19 cellular contexts compared by ENCODE assay signal in genomic region chr5:141772281-141772680, GRCh38.
DNase-seq lines count a peak whose midpoint lies in the region; ATAC-seq, FAIRE-seq and TF ChIP-seq lines count a peak whose summit lies in the region.
"Had no signal": no experiment of that assay in that cellular context is flagged by ENCODE, and none has a peak within 500 bp of the region (broad histone marks: within the 10 kb centered on the region; RNA-seq: fewer than 3 reads in every experiment).

No MANE protein-coding gene starts in this region.

- H2BK5ac ChIP-seq in H1 (ENCODE audit: low read depth, low read length) (no peak overlapping the region), trophoblast cell (ENCODE audit: low read depth, low read length, poor library complexity) (no peak overlapping the region)

- H2BK15ac ChIP-seq in H1 (ENCODE audit: low read length): peak overlapping the region; percentile 95; the same call in 1 of the 2 replicates

- WGBS in H1 (ENCODE audit: extremely low coverage in 1 of 2, insufficient coverage in 1 of 2, insufficient read length in 1 of 2, insufficient replicate concordance in 2 of 2, low coverage in 1 of 2, low lambda C conversion rate in 2 of 2, missing lambda C conversion rate in 1 of 2), 2 experiments: 83% methylated on average over 7 of the region's 9 CpGs; no CpG with 5 or more reads in 1 of the 2 experiments
- WGBS in trophoblast cell (ENCODE audit: extremely low coverage, insufficient coverage, insufficient read length): no CpG with 5 or more reads among the region's 9 CpGs

- POLR2A ChIA-PET in H1 (lab: Charles Lee; ENCODE audit: partially characterized antibody) (interaction anchor here (1.4 to 2.8 kb wide), 5 partner anchors 8 to 39 kb away, joined by 4 to 11 read pairs (median 5); no protein-coding TSS in a partner anchor), GM10248 (lab: Yijun Ruan, JAX) (no interaction called here)
- POLR2A ChIA-PET in activated CD8-positive, alpha-beta T cell treated with anti-CD3 and anti-CD28 coated beads, Interleukin-2, amount 10 ng/mL, durations not matched to agents 7 days and 5 days (lab: Charles Lee): no interaction called here

- H3K9ac ChIP-seq in H1 (replicated peaks in 1 of 4; ENCODE audit: extremely low read depth in 1 of 4, low read depth in 3 of 4, low read length in 3 of 4) (no peak overlapping the region), trophoblast cell (ENCODE audit: low read length) (no peak overlapping the region)

- H3K56ac ChIP-seq in H1 (replicated peaks; ENCODE audit: insufficient read length, low read depth, low read length): no peak overlapping the region

- H4K91ac ChIP-seq in H1 (replicated peaks; ENCODE audit: insufficient read length, low read length) (no peak overlapping the region), trophoblast cell (ENCODE audit: low read depth, low read length) (no peak overlapping the region)

- no peaks in the 10 kb centered on the region for H3K36me3 ChIP-seq in left ventricle myocardium inferior
- H3K36me3 ChIP-seq in H1 (ENCODE audit: control insufficient read depth in 2 of 4, insufficient read depth in 4 of 4, low read length in 3 of 4): no peaks in the 10 kb centered on the region
- no peaks in the 10 kb centered on the region for H3K36me3 ChIP-seq in trophoblast cell (ENCODE audit: control insufficient read depth in 1 of 2, insufficient read depth in 2 of 2, low read length in 2 of 2)
- H3K36me3 ChIP-seq: Peyer's patch had no signal

- TF ChIP-seq CTCF in left ventricle myocardium inferior (IDR thresholded peaks at IDR 0.05; ENCODE audit: borderline replicate concordance) (no peak), H1 (IDR thresholded peaks at IDR 0.05; ENCODE audit: control extremely low read depth in 1 of 3, insufficient read depth in 1 of 3, low read depth in 1 of 3, low read length in 3 of 3) (no peak), GM10248 (IDR thresholded peaks at IDR 0.05; ENCODE audit: control extremely low read depth, extremely low read depth, low read depth, missing control alignments) (no peak)

- ATAC-seq in Right ventricle myocardium superior (ENCODE audit: poor library complexity): peak; percentile 67
- peak; percentile 52 for ATAC-seq in left ventricle myocardium superior
- no peak for ATAC-seq in activated CD8-positive, alpha-beta T cell treated with anti-CD3 and anti-CD28 coated beads, Interleukin-2, amount 10 ng/mL, durations not matched to agents 7 days and 5 days

- H2AFZ ChIP-seq in H1 (ENCODE audit: low read length) (no peak overlapping the region), trophoblast cell (ENCODE audit: insufficient read depth, low read length, poor library complexity) (no peak overlapping the region)

- CTCF ChIA-PET in H1 (lab: Charles Lee; ENCODE audit: partially characterized antibody) (interaction anchor here (0.6 to 7.4 kb wide), 9 partner anchors 9 to 186 kb away, joined by 3 to 54 read pairs (median 4); partner anchors contain the start of gene PCDH12), GM10248 (lab: Yijun Ruan, JAX) (interaction anchor here (1.7 kb wide), 1 partner anchor 81 kb away, joined by 7 read pairs; no protein-coding TSS in a partner anchor)
- CTCF ChIA-PET in activated CD8-positive, alpha-beta T cell treated with anti-CD3 and anti-CD28 coated beads, Interleukin-2, amount 10 ng/mL, durations not matched to agents 7 days and 5 days (lab: Charles Lee): interaction anchor here (0.9 to 1.2 kb wide), 2 partner anchors 10 to 12 kb away, joined by 3 read pairs; no protein-coding TSS in a partner anchor

- H4K5ac ChIP-seq in H1 (ENCODE audit: insufficient read length, low read depth, low read length): no peak overlapping the region

- no peak for TF ChIP-seq RAD21 in H1 (IDR thresholded peaks at IDR 0.05 in 1 of 2, conservative IDR thresholded peaks at IDR 0.05 in 1 of 2; ENCODE audit: low read depth in 2 of 2, low read length in 2 of 2)

- H4K20me1 ChIP-seq in H1 (replicated peaks in 1 of 2; ENCODE audit: control insufficient read depth in 1 of 2, insufficient read depth in 2 of 2, low read length in 2 of 2): no peaks in the 10 kb centered on the region

- no peak overlapping the region for H4K12ac ChIP-seq in trophoblast cell (ENCODE audit: low read depth, low read length)

- H3K4me1 ChIP-seq in left ventricle myocardium inferior (peaks cover 19% of the 10 kb centered on the region), H1 (replicated peaks in 1 of 4; ENCODE audit: control insufficient read depth in 3 of 4, insufficient read depth in 4 of 4, low read length in 3 of 4) (peaks cover 0 to 7% (median 3%) of the 10 kb centered on the region in 4 experiments; a peak in 5 of 7 replicates), trophoblast cell (ENCODE audit: control insufficient read depth in 1 of 2, insufficient read depth in 2 of 2, low read length in 2 of 2) (no peaks in the 10 kb centered on the region)
- H3K4me1 ChIP-seq: Peyer's patch had no signal

- H3K4me3 ChIP-seq in left ventricle myocardium inferior: no peak overlapping the region
- no peak overlapping the region for H3K4me3 ChIP-seq in H1 (ENCODE audit: extremely low read depth in 1 of 4, insufficient read depth in 2 of 4, low read depth in 3 of 4, low read length in 4 of 4)
- no peak overlapping the region for H3K4me3 ChIP-seq in trophoblast cell (ENCODE audit: low read depth, low read length)
- H3K4me3 ChIP-seq: Peyer's patch had no signal

- no peaks in the 10 kb centered on the region for H3K4me1 Mint-ChIP-seq in activated CD8-positive, alpha-beta T cell treated with anti-CD3 and anti-CD28 coated beads, Interleukin-2, amount 10 ng/mL, durations not matched to agents 7 days and 5 days (ENCODE audit: low read depth)

- no peak overlapping the region for H3K27ac Mint-ChIP-seq in activated CD8-positive, alpha-beta T cell treated with anti-CD3 and anti-CD28 coated beads, Interleukin-2, amount 10 ng/mL, durations not matched to agents 7 days and 5 days
- H3K27ac Mint-ChIP-seq: HFFc6 had no signal

- no peak overlapping the region for H3K18ac ChIP-seq in H1 (ENCODE audit: extremely low read depth, low read length)
- H3K18ac ChIP-seq in trophoblast cell (ENCODE audit: low read length): no peak overlapping the region

- H3K14ac ChIP-seq in H1 (ENCODE audit: insufficient read length) (no peak overlapping the region), trophoblast cell (ENCODE audit: low read length) (no peak overlapping the region)

- DNase-seq in Right ventricle myocardium superior (no peak), left ventricle myocardium inferior (no peak), H1 (ENCODE audit: low read depth in 1 of 2, low spot score in 2 of 2) (no peak), left ventricle myocardium superior (no peak), OCI-M2 (lab: John Stamatoyannopoulos, UW; ENCODE audit: unreplicated experiment) (no peak), trophoblast cell (no peak), GM10248 (ENCODE audit: extremely low spot score) (no peak)
- DNase-seq in activated CD8-positive, alpha-beta T cell treated with anti-CD3 and anti-CD28 coated beads, Interleukin-2, amount 10 ng/mL, durations not matched to agents 7 days and 5 days: no peak
- DNase-seq: 8988T, DMS79, HFFc6, KG1, NCI-H1092 treated with DMSO at 0.1 percent for 48 hours, NCI-H1694 treated with DMSO at 0.1 percent for 48 hours, NCI-H446 treated with DMSO at 0.1 percent for 48 hours, NCI-H774, Peyer's patch, SHP77 treated with DMSO at 0.1 percent for 48 hours had no signal

- no peaks in the 10 kb centered on the region; the same call in 1 of the 2 replicates for H3K23me2 ChIP-seq in H1 (ENCODE audit: low read depth, low read length)

- H3K9me3 ChIP-seq in left ventricle myocardium inferior (replicated peaks) (no peaks in the 10 kb centered on the region), H1 (ENCODE audit: insufficient read depth in 2 of 2, low read depth in 1 of 2, low read length in 1 of 2) (no peaks in the 10 kb centered on the region), trophoblast cell (ENCODE audit: insufficient read depth, low read depth, low read length) (no peaks in the 10 kb centered on the region)
- H3K9me3 ChIP-seq: Peyer's patch had no signal

- FAIRE-seq in H1 (lab: Jason Lieb, UNC): no peak
- FAIRE-seq: G401.6 had no signal

- H3K23ac ChIP-seq in H1 (ENCODE audit: insufficient read length) (no peak overlapping the region), trophoblast cell (ENCODE audit: low read length) (no peak overlapping the region)

- no peak overlapping the region for H4K8ac ChIP-seq in H1 (ENCODE audit: extremely low read depth, insufficient read depth, low read length)
- no peak overlapping the region for H4K8ac ChIP-seq in trophoblast cell (ENCODE audit: low read depth, low read length)

- no peaks in the 10 kb centered on the region for H3K9me3 Mint-ChIP-seq in activated CD8-positive, alpha-beta T cell treated with anti-CD3 and anti-CD28 coated beads, Interleukin-2, amount 10 ng/mL, durations not matched to agents 7 days and 5 days (ENCODE audit: insufficient read depth)
- H3K9me3 Mint-ChIP-seq: HFFc6 had no signal

- no peaks in the 10 kb centered on the region for H3K36me3 Mint-ChIP-seq in activated CD8-positive, alpha-beta T cell treated with anti-CD3 and anti-CD28 coated beads, Interleukin-2, amount 10 ng/mL, durations not matched to agents 7 days and 5 days (ENCODE audit: low read depth)

- intact Hi-C loops in Right ventricle myocardium superior (cut with DNase I) (no loop called here), left ventricle myocardium inferior (cut with micrococcal nuclease) (no loop called here), left ventricle myocardium superior (cut with micrococcal nuclease) (no loop called here)

- H2BK20ac ChIP-seq in H1 (ENCODE audit: low read length): no peak overlapping the region

- TF ChIP-seq POLR2A in H1 (IDR thresholded peaks at IDR 0.05; ENCODE audit: control extremely low read depth in 1 of 2, low read depth in 2 of 2, low read length in 2 of 2): no peak

- no peak overlapping the region for H2BK12ac ChIP-seq in H1 (ENCODE audit: low read depth, low read length)
- H2BK12ac ChIP-seq in trophoblast cell (ENCODE audit: low read length): no peak overlapping the region

- no peak overlapping the region for H2AK5ac ChIP-seq in H1 (ENCODE audit: low read depth, low read length)
- no peak overlapping the region for H2AK5ac ChIP-seq in trophoblast cell (ENCODE audit: low read length)

- H3K4me3 Mint-ChIP-seq in activated CD8-positive, alpha-beta T cell treated with anti-CD3 and anti-CD28 coated beads, Interleukin-2, amount 10 ng/mL, durations not matched to agents 7 days and 5 days: no peak overlapping the region

- no peak for TF ChIP-seq EP300 in H1 (IDR thresholded peaks at IDR 0.05; ENCODE audit: borderline replicate concordance in 1 of 2, low read depth in 2 of 2, low read length in 2 of 2)

- H3K27ac ChIP-seq in left ventricle myocardium inferior (replicated peaks): no peak overlapping the region
- no peak overlapping the region for H3K27ac ChIP-seq in H1 (ENCODE audit: low read depth, low read length)
- H3K27ac ChIP-seq in trophoblast cell (ENCODE audit: low read depth, low read length): no peak overlapping the region
- H3K27ac ChIP-seq: Peyer's patch had no signal

- H3K27me3 Mint-ChIP-seq in activated CD8-positive, alpha-beta T cell treated with anti-CD3 and anti-CD28 coated beads, Interleukin-2, amount 10 ng/mL, durations not matched to agents 7 days and 5 days (ENCODE audit: low read depth): peaks cover 9% of the 10 kb centered on the region

- no peaks in the 10 kb centered on the region for H3K27me3 ChIP-seq in left ventricle myocardium inferior (ENCODE audit: low read depth)
- H3K27me3 ChIP-seq in H1 (replicated peaks in 1 of 4; ENCODE audit: control insufficient read depth in 3 of 4, extremely low read depth in 1 of 4, insufficient read depth in 3 of 4, low read length in 3 of 4): no peaks in the 10 kb centered on the region; a peak in 1 of 7 replicates
- no peaks in the 10 kb centered on the region for H3K27me3 ChIP-seq in trophoblast cell (ENCODE audit: insufficient read depth, low read length)
- H3K27me3 ChIP-seq: Peyer's patch had no signal

- no peak overlapping the region for H3K4ac ChIP-seq in H1 (replicated peaks; ENCODE audit: insufficient read length, low read depth, low read length)
- no peak overlapping the region for H3K4ac ChIP-seq in trophoblast cell (ENCODE audit: low read depth, low read length)

- H2BK120ac ChIP-seq in H1 (replicated peaks; ENCODE audit: low read depth, low read length): no peak overlapping the region
- no peak overlapping the region for H2BK120ac ChIP-seq in trophoblast cell (ENCODE audit: insufficient read depth, low read length, poor library complexity)

- no peaks in the 10 kb centered on the region; the same call in 1 of the 2 replicates for H3K79me1 ChIP-seq in H1 (ENCODE audit: low read depth, low read length)
- H3K79me1 ChIP-seq in trophoblast cell (ENCODE audit: low read length): no peaks in the 10 kb centered on the region

- H3K4me2 ChIP-seq in H1 (ENCODE audit: insufficient read depth in 1 of 2, low read depth in 2 of 2, low read length in 2 of 2) (no peak overlapping the region), trophoblast cell (ENCODE audit: low read length) (no peak overlapping the region)

- H3K79me2 ChIP-seq in H1 (ENCODE audit: control insufficient read depth in 1 of 2, insufficient read depth in 2 of 2, low read length in 2 of 2) (no peaks in the 10 kb centered on the region), trophoblast cell (ENCODE audit: control insufficient read depth, insufficient read depth, low read length, poor library complexity) (no peaks in the 10 kb centered on the region)
